8 cellular contexts compared by ENCODE assay signal in the genomic region with DNA sequence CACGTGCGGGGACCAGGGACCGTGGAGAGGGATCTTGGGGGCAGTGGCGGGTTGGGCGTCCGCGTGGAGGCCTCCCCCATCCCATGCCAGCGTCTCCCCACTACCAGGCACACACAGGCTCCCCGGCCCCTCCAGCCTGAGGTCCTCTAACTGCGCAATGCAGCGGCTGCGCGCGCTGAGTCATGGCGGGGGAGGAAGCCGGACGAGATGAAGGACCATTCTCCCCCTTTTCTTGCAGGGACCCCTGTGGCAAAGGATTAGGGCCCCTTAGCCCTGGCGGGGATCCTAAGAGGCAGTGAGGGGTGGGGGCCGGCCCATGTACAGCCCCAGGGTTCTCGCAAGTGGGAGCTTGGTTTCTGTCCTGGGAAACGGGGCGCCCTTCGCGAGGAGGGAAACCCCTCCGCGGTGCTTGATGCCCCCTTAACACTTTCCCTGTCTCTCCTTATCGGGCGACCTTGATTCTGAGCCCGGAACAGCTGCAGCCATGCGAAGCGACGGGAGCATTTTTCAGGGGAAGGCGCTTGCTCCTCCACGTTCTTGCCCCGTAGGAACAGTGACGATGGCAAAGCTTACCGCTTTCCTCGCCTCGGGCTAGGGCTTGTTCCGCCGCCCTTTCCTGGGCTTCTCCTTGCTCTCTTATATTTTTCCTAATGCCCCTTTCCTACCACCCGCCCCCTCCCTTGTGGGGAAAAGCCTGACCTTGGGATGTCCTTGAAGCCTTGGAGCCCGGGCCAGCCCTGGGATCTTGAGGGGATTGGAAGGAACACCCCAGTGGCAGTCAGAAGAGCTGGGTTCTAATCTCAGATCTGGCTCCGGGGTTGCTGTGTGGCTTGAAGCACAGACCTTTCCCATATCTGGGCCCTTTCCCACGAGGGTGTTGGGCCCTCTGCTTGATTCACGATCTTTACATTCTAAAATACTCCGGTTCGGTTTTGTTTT. TPM values are rescaled to one million over a fixed set of nuclear protein-coding genes. Genes with fewer than 3 reads are reported as not detected.
DNase-seq lines count a peak whose midpoint lies in the region; ATAC-seq, FAIRE-seq and TF ChIP-seq lines count a peak whose summit lies in the region.

No MANE protein-coding gene starts in this region.

- H3K36me3 ChIP-seq in brain microvascular endothelial cell (replicated peaks), result peaks cover 44% of the 10 kb centered on the region

- ATAC-seq in left lobe of liver, result no peak
- ATAC-seq in stimulated activated naive B cell treated with anti-CD40 and anti-IgM and Interleukin-4, amounts not matched to agents 10 μg/mL and 1 μg/mL and 100 μg/mL, for 72 hours (replicated peaks), result no peak

- peak overlapping the region; percentile 99 for H3K27ac Mint-ChIP-seq in stimulated activated naive B cell treated with anti-CD40 and anti-IgM and Interleukin-4, amounts not matched to agents 10 μg/mL and 1 μg/mL and 100 μg/mL, for 72 hours

- no peaks in the 10 kb centered on the region for H3K27me3 ChIP-seq in brain microvascular endothelial cell (replicated peaks)

- DNase-seq in DMS53 (lab: John Stamatoyannopoulos, UW) (peak; percentile 64), DMS53 treated with DMSO at 0.1 percent for 48 hours (lab: John Stamatoyannopoulos, UW; ENCODE audit: unreplicated experiment) (no peak), OCI-M1 (lab: John Stamatoyannopoulos, UW) (peak; percentile 71), brain microvascular endothelial cell (peak; percentile 61), left lobe of liver (ENCODE audit: low spot score) (peak; percentile 64), iPS-NIHi11 (ENCODE audit: low spot score) (no peak), H54 (ENCODE audit: insufficient read length, low spot score) (no peak)
- no peak for DNase-seq in stimulated activated naive B cell treated with anti-CD40 and anti-IgM and Interleukin-4, amounts not matched to agents 10 μg/mL and 1 μg/mL and 100 μg/mL, for 72 hours

- no peaks in the 10 kb centered on the region for H3K27me3 Mint-ChIP-seq in stimulated activated naive B cell treated with anti-CD40 and anti-IgM and Interleukin-4, amounts not matched to agents 10 μg/mL and 1 μg/mL and 100 μg/mL, for 72 hours

- peak overlapping the region; percentile 100 for H3K4me3 ChIP-seq in brain microvascular endothelial cell (ENCODE audit: low read depth, low read length)

- peak overlapping the region; percentile 89 to 95 for H3K4me3 Mint-ChIP-seq in stimulated activated naive B cell treated with anti-CD40 and anti-IgM and Interleukin-4, amounts not matched to agents 10 μg/mL and 1 μg/mL and 100 μg/mL, for 72 hours

- TF ChIP-seq POLR2A in H54 (IDR thresholded peaks at IDR 0.05; ENCODE audit: low read depth, low read length), result no peak

- H3K9me3 Mint-ChIP-seq in stimulated activated naive B cell treated with anti-CD40 and anti-IgM and Interleukin-4, amounts not matched to agents 10 μg/mL and 1 μg/mL and 100 μg/mL, for 72 hours, result no peaks in the 10 kb centered on the region

- in situ Hi-C loops in brain microvascular endothelial cell (cut with HindIII; ENCODE audit: low pct_ligation_motif_present, low sequenced_read_pairs), result no loop called here

- TF ChIP-seq CTCF in brain microvascular endothelial cell (IDR thresholded peaks at IDR 0.05; ENCODE audit: low read depth, low read length, missing control alignments), result no peak

- FAIRE-seq in H54 (lab: Jason Lieb, UNC), result no peak

- H3K4me1 Mint-ChIP-seq in stimulated activated naive B cell treated with anti-CD40 and anti-IgM and Interleukin-4, amounts not matched to agents 10 μg/mL and 1 μg/mL and 100 μg/mL, for 72 hours, result peaks cover 28 to 48% of the 10 kb centered on the region in 2 donors

- H3K36me3 Mint-ChIP-seq in stimulated activated naive B cell treated with anti-CD40 and anti-IgM and Interleukin-4, amounts not matched to agents 10 μg/mL and 1 μg/mL and 100 μg/mL, for 72 hours, result peaks cover 46 to 55% of the 10 kb centered on the region in 2 donors

- H3K27ac ChIP-seq in brain microvascular endothelial cell, result peak overlapping the region; percentile 95

RNA-seq across cellular contexts. Expression of a gene that starts 0.7 kb away (rescaled TPM):
- total RNA-seq in left lobe of liver, result 176 TPM

RNA-seq across cellular contexts. Expression of a gene that starts 9.6 kb away (rescaled TPM):
- 51.0 TPM for total RNA-seq in left lobe of liver

RNA-seq across cellular contexts. Expression of a gene that starts 25.5 kb away (rescaled TPM):
- 0.86 TPM for total RNA-seq in left lobe of liver

RNA-seq across cellular contexts. Expression of a gene that starts 29.8 kb away (rescaled TPM):
- total RNA-seq in left lobe of liver, result 20.9 TPM

RNA-seq across cellular contexts. Expression of a gene that starts 35.1 kb away (rescaled TPM):
- 0.13 TPM for total RNA-seq in left lobe of liver

Comparison
In these comparisons a context has a peak if more than half of its experiments do, and no peak if none do; other contexts are left out.
1. DNase-seq: peak in DMS53 (single experiment), OCI-M1 (single experiment), brain microvascular endothelial cell (single experiment) and left lobe of liver (single experiment); none in DMS53 treated with DMSO at 0.1 percent for 48 hours (single experiment), stimulated activated naive B cell treated with anti-CD40 and anti-IgM and Interleukin-4, amounts not matched to agents 10 μg/mL and 1 μg/mL and 100 μg/mL, for 72 hours (single experiment), iPS-NIHi11 (single experiment) and H54 (single experiment).